8 cellular contexts compared by ENCODE assay signal in genomic region chr3:99872633-99873254, GRCh38. TPM values are rescaled to one million over a fixed set of nuclear protein-coding genes. Genes with fewer than 3 reads are reported as not detected.
DNase-seq lines count a peak whose midpoint lies in the region; ATAC-seq and TF ChIP-seq lines count a peak whose summit lies in the region.

No MANE protein-coding gene starts in this region.

- 27 to 31% methylated on average over 3 of the region's 3 CpGs for WGBS in testis, 2 donors

- peaks cover 15% of the 10 kb centered on the region for H3K27me3 Mint-ChIP-seq in activated naive CD4-positive, alpha-beta T cell treated with anti-CD3 and anti-CD28 coated beads, Interleukin-2, amount 10 ng/mL, durations not matched to agents 7 days and 5 days

- intact Hi-C loops in testis (cut with DNase I; ENCODE audit: low total_unique reads), result no loop called here

- no peak for TF ChIP-seq POLR2A in testis (IDR thresholded peaks at IDR 0.05)

- peak; percentile 34 for DNase-seq in activated naive CD4-positive, alpha-beta T cell treated with anti-CD3 and anti-CD28 coated beads, Interleukin-2, amount 10 ng/mL, durations not matched to agents 7 days and 5 days
- DNase-seq in activated naive CD4-positive, alpha-beta T cell (lab: John Stamatoyannopoulos, UW), result no peak
- no peak for DNase-seq in coronary artery (ENCODE audit: low spot score)
- DNase-seq in testis, result no peak
- DNase-seq in H7, result no peak
- DNase-seq in SHP77 treated with DMSO at 0.1 percent for 48 hours (lab: John Stamatoyannopoulos, UW), result no peak
- DNase-seq in BE2C, result no peak

- no peak overlapping the region for H3K4me3 Mint-ChIP-seq in activated naive CD4-positive, alpha-beta T cell treated with anti-CD3 and anti-CD28 coated beads, Interleukin-2, amount 10 ng/mL, durations not matched to agents 7 days and 5 days

- peak; percentile 29 for ATAC-seq in HG03108 (IDR thresholded peaks at IDR 0.05; ENCODE audit: unreplicated experiment)

- H3K36me3 Mint-ChIP-seq in activated naive CD4-positive, alpha-beta T cell treated with anti-CD3 and anti-CD28 coated beads, Interleukin-2, amount 10 ng/mL, durations not matched to agents 7 days and 5 days, result no peaks in the 10 kb centered on the region

- CTCF ChIA-PET in activated naive CD4-positive, alpha-beta T cell treated with anti-CD3 and anti-CD28 coated beads, Interleukin-2, amount 10 ng/mL, durations not matched to agents 7 days and 5 days (lab: Charles Lee), result no interaction called here

- H3K36me3 ChIP-seq in testis (ENCODE audit: low read depth, missing control alignments) (no peaks in the 10 kb centered on the region), H7 (replicated peaks; ENCODE audit: control insufficient read depth, insufficient read depth, low read length) (no peaks in the 10 kb centered on the region), BE2C (no peaks in the 10 kb centered on the region; the same call in 1 of the 2 replicates)

- no peaks in the 10 kb centered on the region for H3K27me3 ChIP-seq in testis
- H3K27me3 ChIP-seq in H7 (ENCODE audit: control insufficient read depth, insufficient read depth, low read length), result peaks cover 35% of the 10 kb centered on the region; the same call in 1 of the 2 replicates
- no peaks in the 10 kb centered on the region for H3K27me3 ChIP-seq in BE2C

- H3K27ac Mint-ChIP-seq in activated naive CD4-positive, alpha-beta T cell treated with anti-CD3 and anti-CD28 coated beads, Interleukin-2, amount 10 ng/mL, durations not matched to agents 7 days and 5 days, result no peak overlapping the region

- no peaks in the 10 kb centered on the region for H3K9me3 Mint-ChIP-seq in activated naive CD4-positive, alpha-beta T cell treated with anti-CD3 and anti-CD28 coated beads, Interleukin-2, amount 10 ng/mL, durations not matched to agents 7 days and 5 days

- H3K4me1 ChIP-seq in testis (peaks cover 37% of the 10 kb centered on the region), BE2C (peaks cover 14% of the 10 kb centered on the region)

- H3K27ac ChIP-seq in coronary artery (peak overlapping the region; percentile 95 to 98), testis (peak overlapping the region; percentile 77 to 96)

- H3K4me1 Mint-ChIP-seq in activated naive CD4-positive, alpha-beta T cell treated with anti-CD3 and anti-CD28 coated beads, Interleukin-2, amount 10 ng/mL, durations not matched to agents 7 days and 5 days, result peaks cover 21% of the 10 kb centered on the region

- H3K4me3 ChIP-seq in coronary artery, result peak overlapping the region; percentile 78
- peak overlapping the region; percentile 12 to 21 for H3K4me3 ChIP-seq in testis
- no peak overlapping the region for H3K4me3 ChIP-seq in H7 (ENCODE audit: insufficient read depth, low read depth, low read length)
- no peak overlapping the region for H3K4me3 ChIP-seq in BE2C (ENCODE audit: low read depth, low read length)

- TF ChIP-seq CTCF in coronary artery (IDR thresholded peaks at IDR 0.05) (no peak), testis (IDR thresholded peaks at IDR 0.05) (no peak), BE2C (IDR thresholded peaks at IDR 0.05; ENCODE audit: low read depth, low read length) (no peak)

- no peaks in the 10 kb centered on the region for H3K9me3 ChIP-seq in testis
- H3K9me3 ChIP-seq in BE2C, result no peaks in the 10 kb centered on the region

RNA-seq across cellular contexts. Expression of gene CMSS1, which starts 55.1 kb away (rescaled TPM):
- total RNA-seq in testis, result 10 to 100 TPM; 24.6 to 24.9 TPM
- 47.9 TPM for polyA plus RNA-seq in testis (ENCODE audit: insufficient read depth, low read depth, low replicate concordance)
- 42.3 and 44.6 TPM in 2 replicates for total RNA-seq in H7 (2014; rRNA removed; shearing (Covaris generic))
- polyA plus RNA-seq in BE2C (2012; ENCODE audit: insufficient read depth, insufficient read length, low read depth), result 190 TPM

Comparison
In these comparisons a context has a peak if more than half of its experiments do, and no peak if none do; other contexts are left out.
1. H3K4me3 ChIP-seq: peak in coronary artery (single experiment) and testis (2 of 2); none in H7 (single experiment) and BE2C (single experiment).